8 cellular contexts compared by ENCODE assay signal in genomic region chr2:159903404-159904126, GRCh38. TPM values are rescaled to one million over a fixed set of nuclear protein-coding genes. Genes with fewer than 3 reads are reported as not detected.
DNase-seq lines count a peak whose midpoint lies in the region; ATAC-seq and TF ChIP-seq lines count a peak whose summit lies in the region.

No MANE protein-coding gene starts in this region.

- H3K4me1 Mint-ChIP-seq in activated naive CD8-positive, alpha-beta T cell treated with anti-CD3 and anti-CD28 coated beads, Interleukin-2, amount 50 U/mL, for 24 hours: peaks cover 68% of the 10 kb centered on the region

- H3K4me3 ChIP-seq in Peyer's patch: peak overlapping the region; percentile 50 to 81 (median 79)

- no peak for TF ChIP-seq CTCF in Peyer's patch (IDR thresholded peaks at IDR 0.05)

- no peaks in the 10 kb centered on the region for H3K9me3 ChIP-seq in Peyer's patch

- DNase-seq in Peyer's patch (peak; percentile 62 to 73 (median 67)), left lobe of liver (ENCODE audit: low spot score) (peak; percentile 51), NCI-H82 (lab: John Stamatoyannopoulos, UW) (no peak), D341Med (ENCODE audit: low spot score) (no peak)
- DNase-seq in activated naive CD8-positive, alpha-beta T cell treated with anti-CD3 and anti-CD28 coated beads, Interleukin-2, amount 50 U/mL, for 24 hours: peak; percentile 57
- DNase-seq in stimulated activated CD8-positive, alpha-beta memory T cell treated with anti-CD3 and anti-CD28 coated beads, Interleukin-12 subunit alpha, Interleukin-12 subunit beta, amount 100 ng/mL, for 1 hour (ENCODE audit: low read depth): peak; percentile 39

- no peaks in the 10 kb centered on the region for H3K27me3 Mint-ChIP-seq in activated naive CD8-positive, alpha-beta T cell treated with anti-CD3 and anti-CD28 coated beads, Interleukin-2, amount 50 U/mL, for 24 hours

- H3K9me3 Mint-ChIP-seq in activated naive CD8-positive, alpha-beta T cell treated with anti-CD3 and anti-CD28 coated beads, Interleukin-2, amount 50 U/mL, for 24 hours: no peaks in the 10 kb centered on the region

- peak overlapping the region; percentile 90 for H3K4me3 Mint-ChIP-seq in activated naive CD8-positive, alpha-beta T cell treated with anti-CD3 and anti-CD28 coated beads, Interleukin-2, amount 50 U/mL, for 24 hours

- peak in 1 of 2 donors; percentile 35 for TF ChIP-seq POLR2A in Peyer's patch (IDR thresholded peaks at IDR 0.05)

- peak overlapping the region; percentile 85 for H3K27ac Mint-ChIP-seq in activated naive CD8-positive, alpha-beta T cell treated with anti-CD3 and anti-CD28 coated beads, Interleukin-2, amount 50 U/mL, for 24 hours

- ATAC-seq in GM18498 (IDR thresholded peaks at IDR 0.05; ENCODE audit: unreplicated experiment) (peak; percentile 43), HG02759 (IDR thresholded peaks at IDR 0.05; ENCODE audit: unreplicated experiment) (peak; percentile 35), left lobe of liver (peak; percentile 75)
- peak; percentile 61 for ATAC-seq in activated naive CD8-positive, alpha-beta T cell treated with anti-CD3 and anti-CD28 coated beads, Interleukin-2, amount 50 U/mL, for 24 hours

- no peaks in the 10 kb centered on the region for H3K27me3 ChIP-seq in Peyer's patch

- H3K36me3 ChIP-seq in Peyer's patch: no peaks in the 10 kb centered on the region

- peaks cover 0 to 16% (median 0%) of the 10 kb centered on the region in 4 donors for H3K4me1 ChIP-seq in Peyer's patch

- peak overlapping the region; percentile 83 to 93 (median 88) for H3K27ac ChIP-seq in Peyer's patch

- peaks cover 4% of the 10 kb centered on the region for H3K36me3 Mint-ChIP-seq in activated naive CD8-positive, alpha-beta T cell treated with anti-CD3 and anti-CD28 coated beads, Interleukin-2, amount 50 U/mL, for 24 hours (ENCODE audit: low read depth)

RNA-seq across cellular contexts. Expression of gene LY75, which starts 1.0 kb away (rescaled TPM):
- total RNA-seq in Peyer's patch (10 to 100 TPM; 12.4 to 81.8 (median 65.2) TPM), left lobe of liver (0.68 TPM)

Comparison
In these comparisons a context has a peak if more than half of its experiments do, and no peak if none do; other contexts are left out.
1. DNase-seq: peak in Peyer's patch (3 of 3), activated naive CD8-positive, alpha-beta T cell treated with anti-CD3 and anti-CD28 coated beads, Interleukin-2, amount 50 U/mL, for 24 hours (single experiment), left lobe of liver (single experiment) and stimulated activated CD8-positive, alpha-beta memory T cell treated with anti-CD3 and anti-CD28 coated beads, Interleukin-12 subunit alpha, Interleukin-12 subunit beta, amount 100 ng/mL, for 1 hour (single experiment); none in NCI-H82 (single experiment) and D341Med (single experiment).
2. Peak in every context shown above with its lines, with median percentiles within 50 percentile points of each other: ATAC-seq.